ENCODE assay signal across 9 cellular contexts in genomic region chr5:92909545-92909962, GRCh38.
DNase-seq lines count a peak whose midpoint lies in the region; ATAC-seq lines count a peak whose summit lies in the region.
"Had no signal": no experiment of that assay in that cellular context is flagged by ENCODE, and none has a peak within 500 bp of the region (broad histone marks: within the 10 kb centered on the region; RNA-seq: fewer than 3 reads in every experiment).

No MANE protein-coding gene starts in this region.

- intact Hi-C loops in posterior vena cava (cut with DNase I), result no loop called here

- no peak for ATAC-seq in HG02763 (IDR thresholded peaks at IDR 0.05; ENCODE audit: unreplicated experiment)

- peak; percentile 72 for DNase-seq in DMS 273 (lab: John Stamatoyannopoulos, UW; ENCODE audit: unreplicated experiment)
- DNase-seq in DMS 273 treated with DMSO at 0.1 percent for 48 hours (lab: John Stamatoyannopoulos, UW), result no peak
- DNase-seq in NAMALWA (ENCODE audit: low spot score), result peak; percentile 36
- peak; percentile 69 for DNase-seq in ecto neural progenitor cell (ENCODE audit: low spot score)
- peak; percentile 62 for DNase-seq in posterior vena cava (ENCODE audit: low spot score)
- DNase-seq in GM19240 (ENCODE audit: insufficient read length, low spot score), result no peak
- DNase-seq in foreskin melanocyte, result no peak
- DNase-seq: 8988T had no signal

Comparison
In these comparisons a context has a peak if more than half of its experiments do, and no peak if none do; other contexts are left out.
1. DNase-seq: peak in DMS 273 (single experiment), NAMALWA (single experiment), ecto neural progenitor cell (single experiment) and posterior vena cava (single experiment); none in DMS 273 treated with DMSO at 0.1 percent for 48 hours (single experiment), GM19240 (single experiment) and foreskin melanocyte (single experiment).